ENCODE assay signal across 25 cellular contexts in the genomic region with DNA sequence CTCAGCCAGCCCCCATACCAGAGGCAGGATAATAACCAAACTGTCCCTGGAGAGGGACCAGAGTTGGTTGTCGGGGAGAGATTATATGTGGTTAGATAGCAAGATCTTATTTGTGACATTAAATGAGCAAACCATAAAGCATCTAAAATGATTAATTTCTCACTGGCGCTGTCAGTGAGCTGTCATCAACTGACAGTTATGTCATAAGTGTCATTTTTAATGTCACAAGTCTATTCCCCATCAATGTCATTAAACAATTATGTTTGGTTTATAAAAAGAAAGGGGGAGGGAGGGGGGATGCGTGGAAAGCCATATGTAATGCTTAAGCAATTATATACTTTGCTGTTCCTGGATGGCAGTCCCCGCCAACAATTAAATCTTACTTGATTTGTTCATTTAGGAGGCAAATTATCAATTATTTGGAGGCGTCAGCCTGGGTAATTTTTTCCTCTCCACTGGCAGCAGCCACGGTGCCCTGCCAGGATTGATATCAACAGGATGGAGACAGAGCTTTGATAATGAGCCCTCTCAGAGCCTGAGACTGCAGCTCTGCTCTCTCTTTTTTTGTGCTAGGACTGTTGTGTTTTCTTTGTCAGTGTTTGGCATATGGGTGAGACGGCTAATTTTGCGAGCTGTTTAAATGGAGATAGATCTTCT.
DNase-seq lines count a peak whose midpoint lies in the region; ATAC-seq and TF ChIP-seq lines count a peak whose summit lies in the region.
"Had no signal": no experiment of that assay in that cellular context is flagged by ENCODE, and none has a peak within 500 bp of the region (broad histone marks: within the 10 kb centered on the region; RNA-seq: fewer than 3 reads in every experiment).

No MANE protein-coding gene starts in this region.

- ATAC-seq in Right ventricle myocardium superior (ENCODE audit: poor library complexity) (no peak), WTC11 (no peak), HG02884 (IDR thresholded peaks at IDR 0.05; ENCODE audit: unreplicated experiment) (no peak)
- ATAC-seq: HCT116, left lobe of liver, psoas muscle, T-cell had no signal

- no peaks in the 10 kb centered on the region for H3K27me3 ChIP-seq in cardiac muscle cell
- H3K27me3 ChIP-seq in dorsolateral prefrontal cortex = peaks cover 0 to 5% (median 0%) of the 10 kb centered on the region in 45 donors
- H3K27me3 ChIP-seq: neural progenitor cell had no signal

- no peak for TF ChIP-seq CTCF in cardiac muscle cell (IDR thresholded peaks at IDR 0.05; ENCODE audit: low read depth, low read length)
- TF ChIP-seq CTCF in WTC11 (IDR thresholded peaks at IDR 0.05) = no peak
- no peak for TF ChIP-seq CTCF in dorsolateral prefrontal cortex (IDR thresholded peaks at IDR 0.05 in 54 of 56, conservative IDR thresholded peaks at IDR 0.05 in 2 of 56; ENCODE audit: low read depth in 1 of 56, partially characterized antibody in 56 of 56)

- H3K36me3 ChIP-seq in cardiac muscle cell = no peaks in the 10 kb centered on the region
- H3K36me3 ChIP-seq: neural progenitor cell had no signal

- DNase-seq in cardiac muscle cell (ENCODE audit: low read depth in 1 of 2, low spot score in 1 of 2) = no peak
- no peak for DNase-seq in Right ventricle myocardium superior
- peak; percentile 11 for DNase-seq in NCI-H2171 (lab: John Stamatoyannopoulos, UW)
- DNase-seq in WTC11 (ENCODE audit: low spot score) = no peak
- DNase-seq in T-helper 2 cell treated with Interferon-gamma antibody and Interleukin-4, amounts not matched to agents 5 μg/mL and 100 μg/mL, for 36 hours (ENCODE audit: low spot score) = no peak
- DNase-seq in 8988T = no peak
- no peak for DNase-seq in dorsolateral prefrontal cortex
- DNase-seq: ACHN; activated CD4-positive, alpha-beta T cell treated with anti-CD3 and anti-CD28 coated beads, Interleukin-2, amount 50 U/mL, for 1 hour; activated naive CD4-positive, alpha-beta T cell treated with anti-CD3 and anti-CD28 coated beads for 36 hours; activated T-cell treated with anti-CD3 and anti-CD28 coated beads for 4 hours; aorta; cerebellar nuclear complex; effector memory CD4-positive, alpha-beta T cell; glutamatergic neuron; midbrain; psoas muscle; small intestine; stimulated activated CD4-positive, alpha-beta T cell treated with anti-CD3 and anti-CD28 coated beads, Interleukin-4, amount 100 ng/mL, for 1 hour; T-cell had no signal

- no peaks in the 10 kb centered on the region for H3K27me3 Mint-ChIP-seq in WTC11 (ENCODE audit: low read depth)
- no peaks in the 10 kb centered on the region for H3K27me3 Mint-ChIP-seq in T-helper 2 cell treated with Interferon-gamma antibody and Interleukin-4, amounts not matched to agents 5 μg/mL and 100 μg/mL, for 36 hours (ENCODE audit: low read depth)

- no peaks in the 10 kb centered on the region for H3K9me3 ChIP-seq in cardiac muscle cell (ENCODE audit: low read depth)
- H3K9me3 ChIP-seq: psoas muscle had no signal

- CTCF ChIA-PET in WTC11 (lab: Charles Lee) = interaction anchor here (0.7 to 3.5 kb wide), 25 partner anchors 12 to 597 kb away, joined by 3 to 45 read pairs (median 5); no protein-coding TSS in a partner anchor

- intact Hi-C loops in Right ventricle myocardium superior (cut with DNase I) = no loop called here
- intact Hi-C loops in dorsolateral prefrontal cortex (cut with DNase I) = loop anchor here in 1 of 2 donors (2.0 to 5.0 kb wide), 2 partner anchors 43 to 317 kb away; no protein-coding TSS in a partner anchor

- POLR2A ChIA-PET in WTC11 (lab: Charles Lee) = no interaction called here

- H3K4me3 ChIP-seq in cardiac muscle cell (no peak overlapping the region), dorsolateral prefrontal cortex (no peak overlapping the region)
- H3K4me3 ChIP-seq: neural progenitor cell, psoas muscle had no signal

- H3K4me1 ChIP-seq in cardiac muscle cell (ENCODE audit: low read depth) = peaks cover 21% of the 10 kb centered on the region
- H3K4me1 ChIP-seq: psoas muscle had no signal

- no peaks in the 10 kb centered on the region for H3K36me3 Mint-ChIP-seq in WTC11
- no peaks in the 10 kb centered on the region for H3K36me3 Mint-ChIP-seq in T-helper 2 cell treated with Interferon-gamma antibody and Interleukin-4, amounts not matched to agents 5 μg/mL and 100 μg/mL, for 36 hours (ENCODE audit: low read depth)
- H3K36me3 Mint-ChIP-seq: neural progenitor cell, T-cell had no signal

- H3K4me1 Mint-ChIP-seq in WTC11 = peaks cover 41% of the 10 kb centered on the region
- H3K4me1 Mint-ChIP-seq in T-helper 2 cell treated with Interferon-gamma antibody and Interleukin-4, amounts not matched to agents 5 μg/mL and 100 μg/mL, for 36 hours (ENCODE audit: low read depth) = no peaks in the 10 kb centered on the region
- H3K4me1 Mint-ChIP-seq: T-cell had no signal

- H3K9me3 Mint-ChIP-seq in WTC11 = peaks cover 5% of the 10 kb centered on the region
- no peaks in the 10 kb centered on the region for H3K9me3 Mint-ChIP-seq in T-helper 2 cell treated with Interferon-gamma antibody and Interleukin-4, amounts not matched to agents 5 μg/mL and 100 μg/mL, for 36 hours
- H3K9me3 Mint-ChIP-seq: activated naive CD4-positive, alpha-beta T cell treated with anti-CD3 and anti-CD28 coated beads for 36 hours; T-cell had no signal

- peak overlapping the region; percentile 83 for H3K27ac ChIP-seq in cardiac muscle cell
- H3K27ac ChIP-seq in dorsolateral prefrontal cortex = no peak overlapping the region
- H3K27ac ChIP-seq: C4-2B, neural progenitor cell, psoas muscle had no signal

- peak overlapping the region; percentile 82 for H3K27ac Mint-ChIP-seq in WTC11
- H3K27ac Mint-ChIP-seq in T-helper 2 cell treated with Interferon-gamma antibody and Interleukin-4, amounts not matched to agents 5 μg/mL and 100 μg/mL, for 36 hours = no peak overlapping the region
- H3K27ac Mint-ChIP-seq: activated naive CD4-positive, alpha-beta T cell treated with anti-CD3 and anti-CD28 coated beads for 36 hours; neural progenitor cell; T-cell had no signal

- peak overlapping the region; percentile 2; the same call in 1 of the 2 replicates for H3K4me3 Mint-ChIP-seq in WTC11
- no peak overlapping the region for H3K4me3 Mint-ChIP-seq in T-helper 2 cell treated with Interferon-gamma antibody and Interleukin-4, amounts not matched to agents 5 μg/mL and 100 μg/mL, for 36 hours
- H3K4me3 Mint-ChIP-seq: activated naive CD4-positive, alpha-beta T cell treated with anti-CD3 and anti-CD28 coated beads for 36 hours; neural progenitor cell; T-cell had no signal

TF ChIP-seq in WTC11, 78 proteins besides CTCF, POLR2A, EP300 and RAD21 (continues in another document):
- TF ChIP-seq, protein P1, sequence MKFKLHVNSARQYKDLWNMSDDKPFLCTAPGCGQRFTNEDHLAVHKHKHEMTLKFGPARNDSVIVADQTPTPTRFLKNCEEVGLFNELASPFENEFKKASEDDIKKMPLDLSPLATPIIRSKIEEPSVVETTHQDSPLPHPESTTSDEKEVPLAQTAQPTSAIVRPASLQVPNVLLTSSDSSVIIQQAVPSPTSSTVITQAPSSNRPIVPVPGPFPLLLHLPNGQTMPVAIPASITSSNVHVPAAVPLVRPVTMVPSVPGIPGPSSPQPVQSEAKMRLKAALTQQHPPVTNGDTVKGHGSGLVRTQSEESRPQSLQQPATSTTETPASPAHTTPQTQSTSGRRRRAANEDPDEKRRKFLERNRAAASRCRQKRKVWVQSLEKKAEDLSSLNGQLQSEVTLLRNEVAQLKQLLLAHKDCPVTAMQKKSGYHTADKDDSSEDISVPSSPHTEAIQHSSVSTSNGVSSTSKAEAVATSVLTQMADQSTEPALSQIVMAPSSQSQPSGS (CRISPR knock-in tag; IDR thresholded peaks at IDR 0.05; ENCODE audit: borderline replicate concordance, low read depth) = no peak
- TF ChIP-seq ZNF423 (CRISPR knock-in tag; IDR thresholded peaks at IDR 0.05) (no peak), ZNF416 (CRISPR knock-in tag; IDR thresholded peaks at IDR 0.05) (no peak), PRRX2 (CRISPR knock-in tag; IDR thresholded peaks at IDR 0.05) (no peak), NR3C1 (CRISPR knock-in tag; conservative IDR thresholded peaks at IDR 0.05; ENCODE audit: low read depth) (no peak), FOXK1 (CRISPR knock-in tag; IDR thresholded peaks at IDR 0.05) (no peak)
- TF ChIP-seq, protein P2, sequence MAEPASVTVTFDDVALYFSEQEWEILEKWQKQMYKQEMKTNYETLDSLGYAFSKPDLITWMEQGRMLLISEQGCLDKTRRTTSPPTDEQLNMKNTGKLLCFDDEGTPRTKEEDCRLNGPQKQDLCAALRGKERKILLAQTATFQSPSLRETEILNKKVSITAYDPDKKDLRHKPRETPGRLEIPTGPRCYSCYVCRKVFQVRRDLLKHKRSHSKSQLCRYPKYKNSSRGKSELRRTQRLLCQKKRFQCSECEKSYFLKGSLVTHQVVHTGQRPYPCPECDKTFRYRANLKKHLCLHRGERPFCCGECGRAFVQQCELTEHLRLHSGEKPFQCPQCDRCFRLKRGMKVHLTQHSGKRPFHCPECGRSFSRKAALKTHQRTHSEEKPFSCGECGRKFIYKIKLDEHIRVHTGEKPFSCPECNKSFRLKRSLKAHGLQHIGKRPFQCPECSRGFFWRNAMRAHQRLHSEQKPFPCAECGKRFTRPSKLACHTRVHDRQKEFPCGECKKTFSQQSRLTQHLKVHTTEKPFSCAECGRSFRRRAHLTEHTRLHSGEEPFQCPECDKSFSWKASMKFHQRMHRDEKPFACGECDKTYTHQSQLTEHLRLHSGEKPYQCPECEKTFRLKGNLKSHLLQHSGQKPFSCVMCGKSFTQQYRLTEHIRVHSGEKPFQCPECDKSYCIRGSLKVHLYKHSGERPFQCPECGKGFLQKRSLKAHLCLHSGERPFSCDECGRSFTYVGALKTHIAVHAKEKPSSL (CRISPR knock-in tag; conservative IDR thresholded peaks at IDR 0.05) = no peak
- TF ChIP-seq, protein P3, sequence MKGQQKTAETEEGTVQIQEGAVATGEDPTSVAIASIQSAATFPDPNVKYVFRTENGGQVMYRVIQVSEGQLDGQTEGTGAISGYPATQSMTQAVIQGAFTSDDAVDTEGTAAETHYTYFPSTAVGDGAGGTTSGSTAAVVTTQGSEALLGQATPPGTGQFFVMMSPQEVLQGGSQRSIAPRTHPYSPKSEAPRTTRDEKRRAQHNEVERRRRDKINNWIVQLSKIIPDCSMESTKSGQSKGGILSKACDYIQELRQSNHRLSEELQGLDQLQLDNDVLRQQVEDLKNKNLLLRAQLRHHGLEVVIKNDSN (CRISPR knock-in tag; IDR thresholded peaks at IDR 0.05) = no peak
